In genomic region chr20:35806075-35806474, GRCh38 we compare ENCODE assay signal across 1 cellular context.
TF ChIP-seq lines count a peak whose summit lies in the region.

No MANE protein-coding gene starts in this region.

TF ChIP-seq in HCT116, 20 proteins besides CTCF, POLR2A, EP300 and RAD21:
- TF ChIP-seq EZH2phosphoT487 (IDR thresholded peaks at IDR 0.05; ENCODE audit: borderline replicate concordance) (no peak), POLR2AphosphoS5 (IDR thresholded peaks at IDR 0.05; ENCODE audit: low read depth, low read length) (no peak), REST (IDR thresholded peaks at IDR 0.05; ENCODE audit: low read depth) (no peak), FOSL1 (IDR thresholded peaks at IDR 0.05; ENCODE audit: low read depth) (no peak), ZNF274 (IDR thresholded peaks at IDR 0.05; ENCODE audit: low read depth, low read length) (no peak), YY1 (IDR thresholded peaks at IDR 0.05; ENCODE audit: extremely low read depth, insufficient replicate concordance, low read depth, low read length) (no peak), TCF7L2 (IDR thresholded peaks at IDR 0.05; ENCODE audit: borderline replicate concordance, extremely low read depth, insufficient read depth, insufficient read length) (no peak), SIN3A (IDR thresholded peaks at IDR 0.05; ENCODE audit: low read depth) (no peak), MAX (IDR thresholded peaks at IDR 0.05) (no peak)
